31 cellular contexts compared by ENCODE assay signal in the genomic region with DNA sequence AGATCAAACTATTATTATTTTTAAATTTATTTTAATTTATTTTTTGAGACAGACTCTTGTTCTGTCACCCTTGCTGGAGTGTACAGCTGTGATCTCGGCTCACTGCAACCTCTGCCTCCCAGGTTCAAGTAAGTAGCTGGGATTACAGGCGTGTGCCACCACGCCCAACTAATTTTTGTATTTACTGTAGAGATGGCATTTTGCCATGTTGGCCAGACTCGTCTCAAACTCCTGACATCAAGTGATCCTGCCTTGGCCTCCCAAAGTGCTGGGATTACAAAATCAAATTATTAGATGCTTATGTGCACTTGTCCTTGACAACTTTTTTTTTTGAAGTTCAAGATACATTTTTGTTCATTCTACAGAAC.
"Had no signal": no experiment of that assay in that cellular context is flagged by ENCODE, and none has a peak within 500 bp of the region (broad histone marks: within the 10 kb centered on the region; RNA-seq: fewer than 3 reads in every experiment).

No MANE protein-coding gene starts in this region.

- H3K9me3 Mint-ChIP-seq: mesothelial cell of epicardium; naive thymus-derived CD4-positive, alpha-beta T cell had no signal

- H3K4me3 ChIP-seq: coronary artery, dorsolateral prefrontal cortex, gastrocnemius medialis, hepatocyte, ovary, right lobe of liver, testis, vagina had no signal

- H3K27ac ChIP-seq: coronary artery, dorsolateral prefrontal cortex, gastrocnemius medialis, hepatocyte, ovary, right lobe of liver, testis, vagina, WERI-Rb-1 had no signal

- H3K4me3 Mint-ChIP-seq: activated naive CD8-positive, alpha-beta T cell; mesothelial cell of epicardium; naive thymus-derived CD4-positive, alpha-beta T cell had no signal

- H3K27me3 Mint-ChIP-seq: activated naive CD8-positive, alpha-beta T cell; naive thymus-derived CD4-positive, alpha-beta T cell; progenitor cell of endocrine pancreas had no signal

- H3K4me1 ChIP-seq: gastrocnemius medialis, right lobe of liver, testis, vagina had no signal

- H3K36me3 ChIP-seq: gastrocnemius medialis, ovary, right lobe of liver, WERI-Rb-1 had no signal

- ATAC-seq: activated CD4-positive, CD25-positive, alpha-beta regulatory T cell treated with anti-CD3 and anti-CD28 coated beads, Interleukin-2, amount 50 U/mL, for 24 hours; gastrocnemius medialis; left cardiac atrium; naive thymus-derived CD4-positive, alpha-beta T cell; right lobe of liver; stimulated activated naive CD8-positive, alpha-beta T cell treated with anti-CD3 and anti-CD28 coated beads, Interleukin-15, Interleukin-2, amounts not matched to agents 100 U/mL and 50 U/mL, for 24 hours had no signal

- H3K27me3 ChIP-seq: dorsolateral prefrontal cortex, gastrocnemius medialis, hepatocyte, ovary, right lobe of liver, testis, vagina had no signal

- H2AFZ ChIP-seq: hepatocyte had no signal

- H3K9me3 ChIP-seq: gastrocnemius medialis, ovary, right lobe of liver, testis, vagina had no signal

- H3K79me2 ChIP-seq: hepatocyte had no signal

- H3K27ac Mint-ChIP-seq: activated naive CD8-positive, alpha-beta T cell; naive thymus-derived CD4-positive, alpha-beta T cell; progenitor cell of endocrine pancreas had no signal

- DNase-seq: activated CD4-positive, alpha-beta T cell treated with anti-CD3 and anti-CD28 coated beads for 48 hours; activated CD4-positive, alpha-beta T cell treated with anti-CD3 and anti-CD28 coated beads, Interleukin-2, amount 50 U/mL, for 48 hours; activated CD8-positive, alpha-beta memory T cell treated with anti-CD3 and anti-CD28 coated beads for 24 hours; activated effector memory CD4-positive, alpha-beta T cell treated with Interleukin-2 at 50 U/mL for 16 hours; activated naive CD4-positive, alpha-beta T cell treated with Interleukin-2 at 50 U/mL for 16 hours; anterior cingulate cortex; cerebellar nuclear complex; dorsolateral prefrontal cortex; effector memory CD4-positive, alpha-beta T cell; erythroblast; gastrocnemius medialis; glutamatergic neuron; islet precursor cell; left cardiac atrium; naive thymus-derived CD4-positive, alpha-beta T cell; ovary; right lobe of liver; stimulated activated CD4-positive, alpha-beta T cell treated with anti-CD3 and anti-CD28 coated beads, Interleukin-12 subunit alpha, Interleukin-12 subunit beta, amount 100 ng/mL, for 4 hours; stimulated activated CD4-positive, alpha-beta T cell treated with anti-CD3 and anti-CD28 coated beads, Interleukin-4, amount 100 ng/mL, for 1 hour; stimulated activated naive CD8-positive, alpha-beta T cell treated with anti-CD3 and anti-CD28 coated beads, Interleukin-15, Interleukin-2, amounts not matched to agents 100 U/mL and 50 U/mL, for 24 hours; T1000; testis; trophoblast cell; WERI-Rb-1 had no signal

- H3K4me2 ChIP-seq: hepatocyte had no signal

- H3K4me1 Mint-ChIP-seq: naive thymus-derived CD4-positive, alpha-beta T cell had no signal
